16 cellular contexts compared by ENCODE assay signal in the genomic region with DNA sequence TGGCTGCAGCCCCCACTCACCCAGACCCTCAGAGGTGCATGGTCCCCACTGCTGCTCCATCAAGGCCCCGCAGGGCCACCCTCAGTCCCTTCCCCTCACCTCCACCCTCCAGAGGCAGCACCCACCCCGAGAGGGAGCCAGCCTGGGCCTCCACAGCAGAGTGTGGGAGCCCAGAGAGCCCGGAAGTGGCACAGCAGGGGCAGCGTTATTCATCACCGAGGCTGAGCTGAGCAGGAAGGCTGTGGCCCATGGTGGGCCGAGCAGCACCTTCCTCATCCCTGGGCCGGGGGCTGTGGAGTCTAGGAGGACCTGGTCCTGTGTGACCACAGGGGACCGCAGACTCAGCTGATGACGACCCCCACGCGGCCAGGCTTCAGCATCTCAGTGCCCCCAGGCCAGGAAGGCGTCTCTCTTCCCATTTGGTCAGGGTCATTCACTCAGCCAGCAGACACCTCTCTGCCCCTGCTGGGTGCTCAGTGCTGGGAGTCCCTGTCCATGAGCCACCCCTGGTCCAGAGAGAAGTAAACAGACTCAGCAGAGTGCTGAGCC.
"Had no signal": no experiment of that assay in that cellular context is flagged by ENCODE, and none has a peak within 500 bp of the region (broad histone marks: within the 10 kb centered on the region; RNA-seq: fewer than 3 reads in every experiment).

No MANE protein-coding gene starts in this region.

- H3K9me3 ChIP-seq: mucosa of descending colon, thoracic aorta had no signal

- H3K36me3 ChIP-seq: thoracic aorta had no signal

- H3K4me3 ChIP-seq: mucosa of descending colon, thoracic aorta had no signal

- DNase-seq: activated B cell treated with CpG ODN at 0.5 μM for 24 hours; activated CD4-positive, alpha-beta T cell treated with anti-CD3 and anti-CD28 coated beads, Interleukin-2, amount 10 ng/mL, durations not matched to agents 24 days and 14 days; activated CD8-positive, alpha-beta memory T cell treated with anti-CD3 and anti-CD28 coated beads for 24 hours; activated naive CD4-positive, alpha-beta T cell treated with anti-CD3 and anti-CD28 coated beads, Interleukin-2, amount 10 ng/mL, durations not matched to agents 7 days and 5 days; central memory CD4-positive, alpha-beta T cell; cortex of kidney; effector CD8-positive, alpha-beta T cell; hypothalamus; left colon; naive thymus-derived CD8-positive, alpha-beta T cell; nucleus accumbens; stimulated activated CD4-positive, alpha-beta T cell treated with anti-CD3 and anti-CD28 coated beads, Interleukin-4, amount 100 ng/mL, for 1 hour; stimulated activated CD8-positive, alpha-beta memory T cell treated with anti-CD3 and anti-CD28 coated beads, Interleukin-4, amount 100 ng/mL, for 48 hours; T-helper 1 cell had no signal
